Comparison of ENCODE assay signal across 9 cellular contexts in the genomic region with DNA sequence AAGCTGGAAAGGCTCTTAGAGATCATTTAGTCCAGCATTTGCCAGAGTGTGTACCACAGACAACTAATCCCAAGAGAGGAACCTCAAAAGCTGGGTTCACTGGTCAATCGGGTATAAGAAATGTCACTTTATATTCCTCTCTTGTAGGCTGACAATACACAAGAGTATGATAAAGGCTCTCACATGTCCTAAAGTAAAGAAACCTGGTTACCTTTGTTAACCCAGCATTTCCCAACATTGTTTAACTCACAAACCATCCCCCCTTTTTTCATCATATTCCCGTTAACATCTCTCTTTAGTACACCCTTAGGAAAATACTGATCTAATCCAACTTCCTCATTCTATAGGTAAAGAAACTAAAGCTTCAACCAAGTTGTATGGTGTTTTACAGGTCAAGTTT.
"Had no signal": no experiment of that assay in that cellular context is flagged by ENCODE, and none has a peak within 500 bp of the region (broad histone marks: within the 10 kb centered on the region; RNA-seq: fewer than 3 reads in every experiment).

No MANE protein-coding gene starts in this region.

- H2AFZ ChIP-seq: GM23248 had no signal

- H3K9me3 ChIP-seq: HAP-1 had no signal

- H3K4me3 ChIP-seq: GM23248, HAP-1, K562 had no signal

- H3K9ac ChIP-seq: GM23248 had no signal

- FAIRE-seq: H54, K562 had no signal

- H3K36me3 ChIP-seq: HAP-1 had no signal

- DNase-seq: GM23248, GOT3, HFFc6, IMR-90, KG1 had no signal

- H3K27ac ChIP-seq: GM23248, HL-60 had no signal
